ENCODE assay signal across 7 cellular contexts in genomic region chr1:156704930-156705320, GRCh38. TPM values are rescaled to one million over a fixed set of nuclear protein-coding genes. Genes with fewer than 3 reads are reported as not detected.
DNase-seq lines count a peak whose midpoint lies in the region; ATAC-seq and TF ChIP-seq lines count a peak whose summit lies in the region.

No MANE protein-coding gene starts in this region.

- H3K4me1 ChIP-seq in HAP-1, result peaks cover 28% of the 10 kb centered on the region
- H3K4me1 ChIP-seq in effector memory CD4-positive, alpha-beta T cell (ENCODE audit: control insufficient read depth, insufficient read depth, low read length, poor library complexity, severe bottlenecking), result peaks cover 28% of the 10 kb centered on the region
- peaks cover 7 to 59% of the 10 kb centered on the region in 2 donors for H3K4me1 ChIP-seq in muscle layer of duodenum (ENCODE audit: control insufficient read depth in 1 of 2, insufficient read depth in 2 of 2, low read length in 2 of 2)
- peaks cover 0 to 70% (median 36%) of the 10 kb centered on the region in 4 donors for H3K4me1 ChIP-seq in tibial nerve

- DNase-seq in HAP-1 (ENCODE audit: low spot score in 2 of 2) (no peak), T-helper 17 cell (no peak), tibial nerve (ENCODE audit: low spot score in 2 of 2) (peak; percentile 37 to 47)
- DNase-seq in effector memory CD4-positive, alpha-beta T cell, result peak in 1 of 3 donors; percentile 23
- no peak for DNase-seq in effector CD8-positive, alpha-beta T cell (lab: John Stamatoyannopoulos, UW)

- TF ChIP-seq EP300 in tibial nerve (IDR thresholded peaks at IDR 0.05), result peak in 1 of 2 donors; percentile 44

- H3K4me3 Mint-ChIP-seq in T-helper 17 cell, result peak overlapping the region; percentile 96

- no peaks in the 10 kb centered on the region for H3K36me3 Mint-ChIP-seq in T-helper 17 cell (ENCODE audit: low read depth)

- in situ Hi-C loops in HAP-1 (cut with MboI; ENCODE audit: low sequenced_read_pairs), result no loop called here

- TF ChIP-seq POLR2A in tibial nerve (IDR thresholded peaks at IDR 0.05), result no peak

- H3K27me3 ChIP-seq in HAP-1 (ENCODE audit: low read depth) (no peaks in the 10 kb centered on the region), muscle layer of duodenum (ENCODE audit: low read depth, low read length) (peaks cover 22% of the 10 kb centered on the region), tibial nerve (peaks cover 0 to 23% of the 10 kb centered on the region in 2 donors)
- peaks cover 17% of the 10 kb centered on the region for H3K27me3 ChIP-seq in effector memory CD4-positive, alpha-beta T cell (replicated peaks; ENCODE audit: control insufficient read depth, insufficient read depth, low read length, poor library complexity, severe bottlenecking)

- peaks cover 31% of the 10 kb centered on the region for H3K27me3 Mint-ChIP-seq in T-helper 17 cell

- WGBS in tibial nerve, 2 donors, result 1 to 4% methylated on average over 24 to 29 of the region's 29 CpGs

- H3K4me1 Mint-ChIP-seq in T-helper 17 cell, result peaks cover 18% of the 10 kb centered on the region

- H3K4me3 ChIP-seq in HAP-1 (peak overlapping the region; percentile 46), muscle layer of duodenum (ENCODE audit: low read depth in 1 of 2, low read length in 2 of 2) (peak overlapping the region; percentile 42 to 62), tibial nerve (peak overlapping the region; percentile 35 to 58 (median 46))
- H3K4me3 ChIP-seq in effector memory CD4-positive, alpha-beta T cell (ENCODE audit: insufficient read depth, low read depth, low read length, poor library complexity, severe bottlenecking), result peak overlapping the region; percentile 87

- no peak for ATAC-seq in T-helper 17 cell
- ATAC-seq in HG02610 (IDR thresholded peaks at IDR 0.05; ENCODE audit: unreplicated experiment), result no peak

- H3K27ac ChIP-seq in effector memory CD4-positive, alpha-beta T cell (ENCODE audit: insufficient read depth, low read length, poor library complexity, severe bottlenecking), result no peak overlapping the region
- H3K27ac ChIP-seq in muscle layer of duodenum (ENCODE audit: low read length) (no peak overlapping the region), tibial nerve (peak overlapping the region; percentile 31 to 89 (median 68))

- H3K36me3 ChIP-seq in HAP-1 (replicated peaks) (no peaks in the 10 kb centered on the region; the same call in 1 of the 2 replicates), muscle layer of duodenum (ENCODE audit: control insufficient read depth in 1 of 2, insufficient read depth in 2 of 2, low read length in 2 of 2) (peaks cover 0 to 5% of the 10 kb centered on the region in 2 donors), tibial nerve (peaks cover 0 to 9% (median 0%) of the 10 kb centered on the region in 3 donors)
- no peaks in the 10 kb centered on the region for H3K36me3 ChIP-seq in effector memory CD4-positive, alpha-beta T cell (ENCODE audit: control insufficient read depth, insufficient read depth, low read length)

- no peak overlapping the region for H3K27ac Mint-ChIP-seq in T-helper 17 cell

- H3K9me3 ChIP-seq in HAP-1 (no peaks in the 10 kb centered on the region), T-helper 17 cell (ENCODE audit: control insufficient read depth, low read length, poor library complexity, severe bottlenecking) (no peaks in the 10 kb centered on the region), muscle layer of duodenum (ENCODE audit: control insufficient read depth in 1 of 2, low read length in 2 of 2) (no peaks in the 10 kb centered on the region), tibial nerve (no peaks in the 10 kb centered on the region)
- no peaks in the 10 kb centered on the region for H3K9me3 ChIP-seq in effector memory CD4-positive, alpha-beta T cell (ENCODE audit: control insufficient read depth, low read length)

- TF ChIP-seq CTCF in tibial nerve (IDR thresholded peaks at IDR 0.05), result no peak

RNA-seq across cellular contexts. Expression of gene CRABP2, which starts 0.5 kb away (rescaled TPM):
- total RNA-seq in T-helper 17 cell, result 1 to 10 TPM; 1.5 to 4.5 TPM
- 10 to 100 TPM in 1 of 4 donors, 1 to 10 TPM in 3; 3.5 to 13.2 (median 5.0) TPM for total RNA-seq in tibial nerve

RNA-seq across cellular contexts. Expression of gene METTL25B, which starts 23.3 kb away (rescaled TPM):
- total RNA-seq in T-helper 17 cell (10 to 100 TPM; 13.1 to 21.6 TPM), tibial nerve (10 to 100 TPM; 36.5 to 50.1 (median 46.0) TPM)

RNA-seq across cellular contexts. Expression of gene ISG20L2, which starts 23.6 kb away (rescaled TPM):
- total RNA-seq in T-helper 17 cell, result 10 to 100 TPM; 41.4 to 54.2 TPM
- total RNA-seq in tibial nerve, result 10 to 100 TPM; 10.1 to 24.9 (median 18.6) TPM

RNA-seq across cellular contexts. Expression of gene NES, which starts 27.7 kb away (rescaled TPM):
- total RNA-seq in T-helper 17 cell (not detected), tibial nerve (10 to 100 TPM; 59.9 to 65.3 (median 63.9) TPM)

RNA-seq across cellular contexts. Expression of gene MRPL24, which starts 36.0 kb away (rescaled TPM):
- total RNA-seq in T-helper 17 cell, result 10 to 100 TPM; 18.7 to 25.1 TPM
- 10 to 100 TPM; 48.6 to 90.4 (median 66.2) TPM for total RNA-seq in tibial nerve

Comparison
In these comparisons a context has a peak if more than half of its experiments do, and no peak if none do; other contexts are left out.
1. DNase-seq: peak in tibial nerve (2 of 2); none in HAP-1 (0 of 2), T-helper 17 cell (0 of 3) and effector CD8-positive, alpha-beta T cell (single experiment).
2. H3K27ac ChIP-seq: peak in tibial nerve (4 of 4); none in effector memory CD4-positive, alpha-beta T cell (single experiment) and muscle layer of duodenum (single experiment).
3. Peak in every context shown above with its lines, with median percentiles within 50 percentile points of each other: H3K4me3 ChIP-seq.